Comparison of ENCODE assay signal across 13 cellular contexts in genomic region chr10:75021851-75022250, GRCh38.
DNase-seq lines count a peak whose midpoint lies in the region; ATAC-seq and TF ChIP-seq lines count a peak whose summit lies in the region.
"Had no signal": no experiment of that assay in that cellular context is flagged by ENCODE, and none has a peak within 500 bp of the region (broad histone marks: within the 10 kb centered on the region; RNA-seq: fewer than 3 reads in every experiment).

No MANE protein-coding gene starts in this region.

- H3K27me3 ChIP-seq in MM.1S (replicated peaks; ENCODE audit: insufficient read depth, low read length) (no peaks in the 10 kb centered on the region), Panc1 (ENCODE audit: control insufficient read depth, insufficient read depth, low read length) (no peaks in the 10 kb centered on the region), H9 (ENCODE audit: insufficient read depth, low read length) (no peaks in the 10 kb centered on the region), uterus (no peaks in the 10 kb centered on the region)
- no peaks in the 10 kb centered on the region for H3K27me3 ChIP-seq in naive thymus-derived CD4-positive, alpha-beta T cell (ENCODE audit: control insufficient read depth in 2 of 2, insufficient read depth in 2 of 2, low read length in 2 of 2)
- H3K27me3 ChIP-seq: Peyer's patch had no signal

- H3K27ac ChIP-seq in MM.1S (ENCODE audit: low read length) (peak overlapping the region; percentile 21; the same call in 1 of the 2 replicates), Panc1 (ENCODE audit: low read length) (no peak overlapping the region), H9 (ENCODE audit: insufficient read length, low read depth, low read length) (no peak overlapping the region), uterus (no peak overlapping the region)
- no peak overlapping the region for H3K27ac ChIP-seq in naive thymus-derived CD4-positive, alpha-beta T cell (ENCODE audit: low read depth, low read length)
- H3K27ac ChIP-seq: KMS-11, thoracic aorta had no signal

- H3K4me2 ChIP-seq in MM.1S (ENCODE audit: low read depth, low read length) (peak overlapping the region; percentile 67), H9 (ENCODE audit: insufficient read depth, insufficient read length, low read length) (no peak overlapping the region)
- H3K4me2 ChIP-seq: KMS-11 had no signal

- H2BK20ac ChIP-seq in H9 (ENCODE audit: low read depth, low read length, poor library complexity, severe bottlenecking), result no peak overlapping the region

- no peak overlapping the region for H3K4me3 Mint-ChIP-seq in naive thymus-derived CD4-positive, alpha-beta T cell
- no peak overlapping the region for H3K4me3 Mint-ChIP-seq in H9

- H3K36me3 ChIP-seq in MM.1S (replicated peaks; ENCODE audit: insufficient read depth, low read length) (peaks cover 9% of the 10 kb centered on the region; the same call in 1 of the 2 replicates), Panc1 (ENCODE audit: control insufficient read depth, insufficient read depth, low read length) (no peaks in the 10 kb centered on the region; the same call in 1 of the 2 replicates), uterus (no peaks in the 10 kb centered on the region)
- peaks cover 7 to 62% (median 9%) of the 10 kb centered on the region in 3 experiments for H3K36me3 ChIP-seq in naive thymus-derived CD4-positive, alpha-beta T cell (ENCODE audit: control insufficient read depth in 2 of 3, insufficient read depth in 3 of 3, low read length in 3 of 3)

- no peak overlapping the region for H2BK120ac ChIP-seq in H9 (ENCODE audit: low read depth, low read length, poor library complexity, severe bottlenecking)

- H3K4ac ChIP-seq in H9 (ENCODE audit: low read depth, low read length), result no peak overlapping the region

- H3K4me3 ChIP-seq in MM.1S (ENCODE audit: low read length), result peak overlapping the region; percentile 34; the same call in 1 of the 2 replicates
- no peak overlapping the region for H3K4me3 ChIP-seq in Panc1 (ENCODE audit: low read depth in 2 of 2, low read length in 2 of 2)
- no peak overlapping the region for H3K4me3 ChIP-seq in naive thymus-derived CD4-positive, alpha-beta T cell (ENCODE audit: low read length)
- no peak overlapping the region for H3K4me3 ChIP-seq in uterus
- H3K4me3 ChIP-seq: Peyer's patch, psoas muscle, thoracic aorta had no signal

- H2AFZ ChIP-seq in MM.1S (ENCODE audit: low read length) (peak overlapping the region; percentile 18; the same call in 1 of the 2 replicates), H9 (ENCODE audit: low read length) (no peak overlapping the region)

- no peaks in the 10 kb centered on the region for H3K9me3 Mint-ChIP-seq in naive thymus-derived CD4-positive, alpha-beta T cell
- no peaks in the 10 kb centered on the region for H3K9me3 Mint-ChIP-seq in H9

- H3K18ac ChIP-seq in H9 (ENCODE audit: insufficient read length, low read depth, low read length), result no peak overlapping the region

- H3K56ac ChIP-seq in H9 (ENCODE audit: insufficient read length, low read depth, low read length), result no peak overlapping the region

- no peaks in the 10 kb centered on the region for H3K23me2 ChIP-seq in H9 (ENCODE audit: insufficient read length, low read depth, low read length, poor library complexity, severe bottlenecking)

- peak overlapping the region; percentile 3; the same call in 1 of the 2 replicates for H3K9ac ChIP-seq in MM.1S (ENCODE audit: low read length)
- no peak overlapping the region for H3K9ac ChIP-seq in H9 (ENCODE audit: extremely low read depth, insufficient read length, low read length)
- H3K9ac ChIP-seq: KMS-11 had no signal

- H4K20me1 ChIP-seq in MM.1S (ENCODE audit: insufficient read depth, low read length) (no peaks in the 10 kb centered on the region), H9 (ENCODE audit: control insufficient read depth, insufficient read depth, insufficient read length) (no peaks in the 10 kb centered on the region)

- DNase-seq in DMS153 treated with DMSO at 0.1 percent for 48 hours (lab: John Stamatoyannopoulos, UW; ENCODE audit: unreplicated experiment), result peak; percentile 79
- peak; percentile 32 for DNase-seq in MM.1S
- no peak for DNase-seq in Panc1 (ENCODE audit: low read depth, low spot score)
- DNase-seq in naive thymus-derived CD4-positive, alpha-beta T cell, result no peak
- no peak for DNase-seq in H9
- no peak for DNase-seq in kidney glomerular epithelial cell (lab: John Stamatoyannopoulos, UW)
- DNase-seq in uterus, result no peak
- DNase-seq: activated effector memory CD4-positive, alpha-beta T cell treated with Interleukin-2 at 50 U/mL for 16 hours; left cardiac atrium; psoas muscle had no signal

- peak; percentile 39; the same call in 1 of the 2 replicates for ATAC-seq in Panc1
- ATAC-seq in naive thymus-derived CD4-positive, alpha-beta T cell, result no peak

- H3K79me2 ChIP-seq in MM.1S (ENCODE audit: low read length), result no peaks in the 10 kb centered on the region
- no peaks in the 10 kb centered on the region for H3K79me2 ChIP-seq in H9 (ENCODE audit: insufficient read depth, low read length)

- no peak overlapping the region for H2BK5ac ChIP-seq in H9 (ENCODE audit: insufficient read length, low read length)

- no peaks in the 10 kb centered on the region; the same call in 1 of the 2 replicates for H3F3A ChIP-seq in MM.1S (ENCODE audit: insufficient read depth, low read length)

- no peak overlapping the region for H2BK15ac ChIP-seq in H9 (ENCODE audit: low read depth, low read length)

- no peak overlapping the region for H3K23ac ChIP-seq in H9 (ENCODE audit: insufficient read length, low read depth, low read length)

- H2BK12ac ChIP-seq in H9 (ENCODE audit: insufficient read length, low read depth, low read length), result no peak overlapping the region

- TF ChIP-seq POLR2A in uterus (IDR thresholded peaks at IDR 0.05), result no peak

- no peaks in the 10 kb centered on the region for H3K27me3 Mint-ChIP-seq in naive thymus-derived CD4-positive, alpha-beta T cell
- H3K27me3 Mint-ChIP-seq in H9 (ENCODE audit: low read depth), result no peaks in the 10 kb centered on the region

- H3K9me3 ChIP-seq in MM.1S (replicated peaks; ENCODE audit: insufficient read depth, low read length) (no peaks in the 10 kb centered on the region), Panc1 (ENCODE audit: control insufficient read depth, insufficient read depth, low read depth, low read length) (no peaks in the 10 kb centered on the region), H9 (ENCODE audit: control insufficient read depth, low read depth, low read length) (no peaks in the 10 kb centered on the region), uterus (no peaks in the 10 kb centered on the region)
- no peaks in the 10 kb centered on the region for H3K9me3 ChIP-seq in naive thymus-derived CD4-positive, alpha-beta T cell (ENCODE audit: control insufficient read depth in 2 of 3, low read length in 3 of 3)
- H3K9me3 ChIP-seq: Peyer's patch, psoas muscle, thoracic aorta had no signal

- no peaks in the 10 kb centered on the region for H3K9me2 ChIP-seq in MM.1S (replicated peaks; ENCODE audit: insufficient read depth, low read length)

- H4K5ac ChIP-seq in H9 (ENCODE audit: insufficient read length, low read depth, low read length), result no peak overlapping the region

- no peaks in the 10 kb centered on the region for H3K79me1 ChIP-seq in H9 (ENCODE audit: insufficient read depth, low read depth, low read length, poor library complexity, severe bottlenecking)

- BruUV-seq in Panc1 (replicated peaks; lab: Mats Ljungman, UMichigan), result no TSS peak

- TF ChIP-seq CTCF in MM.1S (IDR thresholded peaks at IDR 0.05; ENCODE audit: low read length) (no peak), Panc1 (IDR thresholded peaks at IDR 0.05) (no peak), H9 (conservative IDR thresholded peaks at IDR 0.05) (no peak), uterus (IDR thresholded peaks at IDR 0.05) (no peak)

- H3K14ac ChIP-seq in H9 (ENCODE audit: insufficient read depth, low read length), result no peak overlapping the region

- H3K4me1 ChIP-seq in MM.1S (ENCODE audit: low read length) (peaks cover 22% of the 10 kb centered on the region), Panc1 (ENCODE audit: control insufficient read depth, insufficient read depth, low read length) (peaks cover 10% of the 10 kb centered on the region), H9 (ENCODE audit: insufficient read depth, low read length) (no peaks in the 10 kb centered on the region), uterus (no peaks in the 10 kb centered on the region)
- H3K4me1 ChIP-seq in naive thymus-derived CD4-positive, alpha-beta T cell (ENCODE audit: control insufficient read depth in 2 of 2, insufficient read depth in 2 of 2, low read length in 2 of 2), result no peaks in the 10 kb centered on the region

- no peak overlapping the region for H4K91ac ChIP-seq in H9 (ENCODE audit: insufficient read length, low read depth, low read length)

- POLR2A ChIA-PET in Panc1 (lab: Charles Lee), result no interaction called here
- POLR2A ChIA-PET in naive thymus-derived CD4-positive, alpha-beta T cell (lab: Charles Lee), result interaction anchor here (1.2 kb wide), 1 partner anchor 13 kb away, joined by 3 read pairs; no protein-coding TSS in a partner anchor

- no peak overlapping the region for H3T11ph ChIP-seq in H9 (ENCODE audit: low read length)

- no CpG with 5 or more reads among the region's 7 CpGs for WGBS in H9 (ENCODE audit: extremely low coverage, insufficient read length, low lambda C conversion rate)

- in situ Hi-C loops in Panc1 (cut with HindIII; ENCODE audit: low pct_unique_long_range_greater_than_20kb, low sequenced_read_pairs), result no loop called here

- intact Hi-C loops in Panc1 (cut with micrococcal nuclease; ENCODE audit: unreplicated experiment) (loop anchor here (2.0 kb wide), 1 partner anchor 755 kb away; no protein-coding TSS in a partner anchor), uterus (cut with DNase I; ENCODE audit: low total_unique reads) (no loop called here)
- intact Hi-C loops in naive thymus-derived CD4-positive, alpha-beta T cell (cut with micrococcal nuclease), result loop anchor here (1.0 to 5.0 kb wide), 5 partner anchors 214 to 778 kb away; partner anchors contain the start of gene COMTD1 (in 1 of the 2)

- H3K36me3 Mint-ChIP-seq in naive thymus-derived CD4-positive, alpha-beta T cell, result peaks cover 12 to 45% (median 24%) of the 10 kb centered on the region in 5 donors
- peaks cover 0 to 27% (median 19%) of the 10 kb centered on the region in 3 experiments; a peak in 6 of 7 replicates for H3K36me3 Mint-ChIP-seq in H9 (ENCODE audit: insufficient read depth in 1 of 3, low read depth in 3 of 3)

- H3K27ac Mint-ChIP-seq in naive thymus-derived CD4-positive, alpha-beta T cell, result peak overlapping the region in 6 of 9 donors; percentile 22 to 81 (median 48)
- H3K27ac Mint-ChIP-seq in H9, result peak overlapping the region in 1 of 3 experiments; percentile 57; a peak in 4 of 7 replicates

- peaks cover 0 to 20% (median 4%) of the 10 kb centered on the region in 7 donors for H3K4me1 Mint-ChIP-seq in naive thymus-derived CD4-positive, alpha-beta T cell
- peaks cover 6 to 7% of the 10 kb centered on the region in 2 experiments for H3K4me1 Mint-ChIP-seq in H9

- CTCF ChIA-PET in Panc1 (lab: Charles Lee), result no interaction called here
- CTCF ChIA-PET in naive thymus-derived CD4-positive, alpha-beta T cell (lab: Charles Lee), result no interaction called here

- no peak overlapping the region for H4K8ac ChIP-seq in H9 (replicated peaks; ENCODE audit: insufficient read length, low read depth, low read length)

- no peak overlapping the region for H2AK5ac ChIP-seq in H9 (ENCODE audit: insufficient read length, low read length)

Comparison
In these comparisons a context has a peak if more than half of its experiments do, and no peak if none do; other contexts are left out.
1. DNase-seq: peak in DMS153 treated with DMSO at 0.1 percent for 48 hours (single experiment) and MM.1S (single experiment); none in Panc1 (single experiment), naive thymus-derived CD4-positive, alpha-beta T cell (0 of 9), H9 (single experiment), kidney glomerular epithelial cell (single experiment) and uterus (0 of 2).